Comparison of ENCODE assay signal across 8 cellular contexts in genomic region chr1:50422946-50423669, GRCh38. TPM values are rescaled to one million over a fixed set of nuclear protein-coding genes. Genes with fewer than 3 reads are reported as not detected.
DNase-seq lines count a peak whose midpoint lies in the region; ATAC-seq and TF ChIP-seq lines count a peak whose summit lies in the region.

DMRTA2 (minus strand) TSS chr1:50423443; CDS start chr1:50421536, 1,907 bp downstream.

- peaks cover 53 to 65% (median 65%) of the 10 kb centered on the region in 3 donors for H3K4me1 Mint-ChIP-seq in T-cell
- peaks cover 18% of the 10 kb centered on the region for H3K4me1 Mint-ChIP-seq in Calu3 (ENCODE audit: low read depth, unreplicated experiment)

- H3K27ac ChIP-seq in HUES6 (ENCODE audit: low read depth, low read length) (no peak within 1 kb of the TSS), heart left ventricle (no peak within 1 kb of the TSS), rectal smooth muscle tissue (ENCODE audit: low read depth, low read length) (no peak within 1 kb of the TSS), MM.1S (ENCODE audit: low read length) (no peak within 1 kb of the TSS)

- H3K4me3 Mint-ChIP-seq in T-cell (peak within 1 kb of the TSS; percentile 76 to 83 (median 83)), Calu3 (ENCODE audit: low read depth, unreplicated experiment) (no peak within 1 kb of the TSS)

- H3K27me3 ChIP-seq in HUES6 (ENCODE audit: control insufficient read depth, insufficient read depth, low read length) (peaks cover 100% of the 10 kb centered on the region), heart left ventricle (peaks cover 61 to 100% (median 98%) of the 10 kb centered on the region in 9 donors), rectal smooth muscle tissue (ENCODE audit: control insufficient read depth, insufficient read depth, low read length) (peaks cover 68% of the 10 kb centered on the region), MM.1S (replicated peaks; ENCODE audit: insufficient read depth, low read length) (no peaks in the 10 kb centered on the region; the same call in 1 of the 2 replicates)

- peaks cover 63 to 78% of the 10 kb centered on the region in 2 donors for H3K27me3 Mint-ChIP-seq in T-cell
- H3K27me3 Mint-ChIP-seq in Calu3 (ENCODE audit: unreplicated experiment): peaks cover 68% of the 10 kb centered on the region

- DNase-seq in DMS 273 (lab: John Stamatoyannopoulos, UW; ENCODE audit: unreplicated experiment) (peak; percentile 88), T-cell (no peak), heart left ventricle (peak in 1 of 5 donors; percentile 57), Calu3 (no peak), MM.1S (no peak)

- H3K36me3 ChIP-seq in HUES6 (ENCODE audit: control insufficient read depth, insufficient read depth, low read length) (no peaks in the 10 kb centered on the region), heart left ventricle (no peaks in the 10 kb centered on the region), rectal smooth muscle tissue (ENCODE audit: control insufficient read depth, insufficient read depth, low read length) (no peaks in the 10 kb centered on the region), MM.1S (replicated peaks; ENCODE audit: insufficient read depth, low read length) (no peaks in the 10 kb centered on the region)

- TF ChIP-seq CTCF in heart left ventricle (IDR thresholded peaks at IDR 0.05): no peak
- TF ChIP-seq CTCF in Calu3 (IDR thresholded peaks at IDR 0.05; ENCODE audit: unreplicated experiment): no peak
- no peak for TF ChIP-seq CTCF in MM.1S (IDR thresholded peaks at IDR 0.05; ENCODE audit: low read length)

- H3K4me3 ChIP-seq in HUES6 (ENCODE audit: low read depth, low read length): peak within 1 kb of the TSS; percentile 68
- peak within 1 kb of the TSS; percentile 9 to 54 (median 38) for H3K4me3 ChIP-seq in heart left ventricle
- H3K4me3 ChIP-seq in rectal smooth muscle tissue (ENCODE audit: low read length): peak within 1 kb of the TSS; percentile 40
- H3K4me3 ChIP-seq in MM.1S (ENCODE audit: low read length): no peak within 1 kb of the TSS

- CTCF ChIA-PET in T-cell (lab: Charles Lee): no interaction called here
- CTCF ChIA-PET in Calu3 (lab: Charles Lee): no interaction called here

- H3F3A ChIP-seq in MM.1S (ENCODE audit: insufficient read depth, low read length): no peaks in the 10 kb centered on the region

- no peak within 1 kb of the TSS for H2AFZ ChIP-seq in MM.1S (ENCODE audit: low read length)

- no peaks in the 10 kb centered on the region for H3K79me2 ChIP-seq in MM.1S (ENCODE audit: low read length)

- intact Hi-C loops in heart left ventricle (cut with DNase I) (no loop called here), Calu3 (cut with micrococcal nuclease; ENCODE audit: unreplicated experiment) (no loop called here)

- no peak within 1 kb of the TSS for H3K9ac ChIP-seq in HUES6 (ENCODE audit: low read length)
- H3K9ac ChIP-seq in rectal smooth muscle tissue (ENCODE audit: low read length): no peak within 1 kb of the TSS
- H3K9ac ChIP-seq in MM.1S (ENCODE audit: low read length): no peak within 1 kb of the TSS

- POLR2A ChIA-PET in T-cell (lab: Charles Lee): no interaction called here

- H3K9me3 Mint-ChIP-seq in T-cell (no peaks in the 10 kb centered on the region), Calu3 (ENCODE audit: low read depth, unreplicated experiment) (no peaks in the 10 kb centered on the region)

- no peaks in the 10 kb centered on the region for H4K20me1 ChIP-seq in MM.1S (ENCODE audit: insufficient read depth, low read length)

- TF ChIP-seq POLR2A in heart left ventricle (IDR thresholded peaks at IDR 0.05): no peak

- no peak within 1 kb of the TSS for H3K4me2 ChIP-seq in MM.1S (ENCODE audit: low read depth, low read length)

- H3K4me1 ChIP-seq in HUES6 (ENCODE audit: control insufficient read depth, insufficient read depth, low read length): peaks cover 40% of the 10 kb centered on the region
- H3K4me1 ChIP-seq in heart left ventricle: peaks cover 0 to 80% (median 40%) of the 10 kb centered on the region in 12 donors
- H3K4me1 ChIP-seq in rectal smooth muscle tissue (ENCODE audit: control insufficient read depth, insufficient read depth, low read length): no peaks in the 10 kb centered on the region
- no peaks in the 10 kb centered on the region for H3K4me1 ChIP-seq in MM.1S (ENCODE audit: low read length)

- ATAC-seq in T-cell (replicated peaks in 1 of 4): no peak
- peak in 3 of 4 donors; percentile 27 to 53 (median 45) for ATAC-seq in heart left ventricle
- no peak for ATAC-seq in GM19328 (IDR thresholded peaks at IDR 0.05; ENCODE audit: unreplicated experiment)

- WGBS in heart left ventricle, 4 donors: 1 to 4% (median 2%) methylated on average over 34 to 61 of the region's 61 CpGs

- no peaks in the 10 kb centered on the region for H3K9me2 ChIP-seq in MM.1S (replicated peaks; ENCODE audit: insufficient read depth, low read length)

- H3K27ac Mint-ChIP-seq in T-cell (peak within 1 kb of the TSS in 1 of 2 donors; percentile 66), Calu3 (ENCODE audit: unreplicated experiment) (no peak within 1 kb of the TSS)

- no TSS peak for BruUV-seq in Calu3 (replicated peaks; lab: Mats Ljungman, UMichigan)

- no peaks in the 10 kb centered on the region for H3K9me3 ChIP-seq in HUES6 (ENCODE audit: control insufficient read depth, insufficient read depth, low read depth, low read length)
- no peaks in the 10 kb centered on the region for H3K9me3 ChIP-seq in heart left ventricle
- H3K9me3 ChIP-seq in MM.1S (replicated peaks; ENCODE audit: insufficient read depth, low read length): no peaks in the 10 kb centered on the region

- no peaks in the 10 kb centered on the region for H3K36me3 Mint-ChIP-seq in T-cell
- H3K36me3 Mint-ChIP-seq in Calu3 (ENCODE audit: insufficient read depth, unreplicated experiment): peaks cover 20% of the 10 kb centered on the region

RNA-seq across cellular contexts. Expression of gene DMRTA2, which starts in this region (rescaled TPM):
- total RNA-seq in T-cell (not detected), heart left ventricle (under 1 TPM in 1 of 9 donors, not detected in 8; 0.10 TPM), Calu3 (2022) (0.19 and 0.37 TPM in 2 replicates)
- not detected for polyA plus RNA-seq in heart left ventricle

Comparison
In these comparisons a context has a peak if more than half of its experiments do, and no peak if none do; other contexts are left out.
1. Peak in ATAC-seq and H3K4me3 ChIP-seq in heart left ventricle; RNA of the gene not detected or under 1 TPM.